In genomic region chr19:54792814-54793213, GRCh38 we compare ENCODE assay signal across 12 cellular contexts. TPM values are rescaled to one million over a fixed set of nuclear protein-coding genes. Genes with fewer than 3 reads are reported as not detected.
A peak's percentile ranks its signal among the peaks of the same experiment; 100 is the strongest.
DNase-seq lines count a peak whose midpoint lies in the region; ATAC-seq, FAIRE-seq and TF ChIP-seq lines count a peak whose summit lies in the region.
"Had no signal": no experiment of that assay in that cellular context is flagged by ENCODE, and none has a peak within 500 bp of the region (broad histone marks: within the 10 kb centered on the region; RNA-seq: fewer than 3 reads in every experiment).

No MANE protein-coding gene starts in this region.

- CTCF ChIA-PET in activated naive CD4-positive, alpha-beta T cell treated with anti-CD3 and anti-CD28 coated beads for 36 hours (lab: Charles Lee), result no interaction called here

- H3K36me3 Mint-ChIP-seq in activated naive CD4-positive, alpha-beta T cell treated with anti-CD3 and anti-CD28 coated beads for 36 hours (ENCODE audit: low read depth), result no peaks in the 10 kb centered on the region
- H3K36me3 Mint-ChIP-seq in stimulated activated naive B cell treated with anti-CD40 and anti-IgM and Interleukin-4, amounts not matched to agents 10 μg/mL and 1 μg/mL and 100 μg/mL, for 72 hours, result no peaks in the 10 kb centered on the region
- H3K36me3 Mint-ChIP-seq: brain, mesothelial cell of epicardium had no signal

- FAIRE-seq in H54 (lab: Jason Lieb, UNC), result no peak

- H3K27ac Mint-ChIP-seq in activated naive CD4-positive, alpha-beta T cell treated with anti-CD3 and anti-CD28 coated beads for 36 hours, result no peak overlapping the region
- peak overlapping the region; percentile 63 for H3K27ac Mint-ChIP-seq in stimulated activated naive B cell treated with anti-CD40 and anti-IgM and Interleukin-4, amounts not matched to agents 10 μg/mL and 1 μg/mL and 100 μg/mL, for 72 hours
- H3K27ac Mint-ChIP-seq: brain, mesothelial cell of epicardium had no signal

- no peak for TF ChIP-seq POLR2A in H54 (IDR thresholded peaks at IDR 0.05; ENCODE audit: low read depth, low read length)

- DNase-seq in activated naive CD4-positive, alpha-beta T cell treated with anti-CD3 and anti-CD28 coated beads for 36 hours, result no peak
- DNase-seq in activated naive CD4-positive, alpha-beta T cell (lab: John Stamatoyannopoulos, UW), result no peak
- peak; percentile 10 for DNase-seq in NOMO-1 treated with dmso at 0.1 percent for 144 hours (lab: John Stamatoyannopoulos, UW; ENCODE audit: unreplicated experiment)
- DNase-seq in coronary artery (ENCODE audit: low spot score), result no peak
- no peak for DNase-seq in stimulated activated naive B cell treated with anti-CD40 and anti-IgM and Interleukin-4, amounts not matched to agents 10 μg/mL and 1 μg/mL and 100 μg/mL, for 72 hours
- DNase-seq in amniotic stem cell (lab: John Stamatoyannopoulos, UW), result no peak
- no peak for DNase-seq in H54 (ENCODE audit: insufficient read length, low spot score)
- no peak for DNase-seq in activated effector memory CD4-positive, alpha-beta T cell treated with anti-CD3 and anti-CD28 coated beads, Interleukin-2, amount 50 U/mL, for 16 hours
- DNase-seq: NCI-H774 had no signal

- TF ChIP-seq CTCF in coronary artery (IDR thresholded peaks at IDR 0.05), result no peak

- H3K4me1 Mint-ChIP-seq in activated naive CD4-positive, alpha-beta T cell treated with anti-CD3 and anti-CD28 coated beads for 36 hours (ENCODE audit: low read depth), result peaks cover 11% of the 10 kb centered on the region
- peaks cover 9 to 16% of the 10 kb centered on the region in 2 donors for H3K4me1 Mint-ChIP-seq in stimulated activated naive B cell treated with anti-CD40 and anti-IgM and Interleukin-4, amounts not matched to agents 10 μg/mL and 1 μg/mL and 100 μg/mL, for 72 hours
- H3K4me1 Mint-ChIP-seq: brain, mesothelial cell of epicardium had no signal

- H3K4me3 Mint-ChIP-seq in activated naive CD4-positive, alpha-beta T cell treated with anti-CD3 and anti-CD28 coated beads for 36 hours, result peak overlapping the region; percentile 27
- H3K4me3 Mint-ChIP-seq in stimulated activated naive B cell treated with anti-CD40 and anti-IgM and Interleukin-4, amounts not matched to agents 10 μg/mL and 1 μg/mL and 100 μg/mL, for 72 hours, result peak overlapping the region; percentile 77 to 78
- H3K4me3 Mint-ChIP-seq: brain, mesothelial cell of epicardium had no signal

- H3K27me3 Mint-ChIP-seq in activated naive CD4-positive, alpha-beta T cell treated with anti-CD3 and anti-CD28 coated beads for 36 hours (ENCODE audit: low read depth), result peaks cover 22% of the 10 kb centered on the region
- H3K27me3 Mint-ChIP-seq in stimulated activated naive B cell treated with anti-CD40 and anti-IgM and Interleukin-4, amounts not matched to agents 10 μg/mL and 1 μg/mL and 100 μg/mL, for 72 hours, result peaks cover 8 to 21% of the 10 kb centered on the region in 2 donors

- peak in 1 of 2 donors; percentile 57 for ATAC-seq in stimulated activated naive B cell treated with anti-CD40 and anti-IgM and Interleukin-4, amounts not matched to agents 10 μg/mL and 1 μg/mL and 100 μg/mL, for 72 hours (replicated peaks)

- peak overlapping the region; percentile 44 for H3K4me3 ChIP-seq in coronary artery

- H3K27ac ChIP-seq in coronary artery, result no peak overlapping the region

- H3K9me3 Mint-ChIP-seq in activated naive CD4-positive, alpha-beta T cell treated with anti-CD3 and anti-CD28 coated beads for 36 hours, result no peaks in the 10 kb centered on the region
- H3K9me3 Mint-ChIP-seq in stimulated activated naive B cell treated with anti-CD40 and anti-IgM and Interleukin-4, amounts not matched to agents 10 μg/mL and 1 μg/mL and 100 μg/mL, for 72 hours, result peaks cover 0 to 1% of the 10 kb centered on the region in 2 donors

- intact Hi-C loops in activated naive CD4-positive, alpha-beta T cell treated with anti-CD3 and anti-CD28 coated beads for 36 hours (cut with micrococcal nuclease), result no loop called here

RNA-seq across cellular contexts. Expression of gene KIR2DL4, which starts 10.6 kb away (rescaled TPM):
- not detected for total RNA-seq in activated naive CD4-positive, alpha-beta T cell treated with anti-CD3 and anti-CD28 coated beads for 36 hours
- total RNA-seq: mesothelial cell of epicardium, urinary bladder had no signal

RNA-seq across cellular contexts. Expression of gene KIR2DL1, which starts 23.2 kb away (rescaled TPM):
- total RNA-seq in activated naive CD4-positive, alpha-beta T cell treated with anti-CD3 and anti-CD28 coated beads for 36 hours, result not detected
- total RNA-seq: mesothelial cell of epicardium, urinary bladder had no signal

RNA-seq across cellular contexts. Expression of gene KIR3DL1, which starts 23.5 kb away (rescaled TPM):
- total RNA-seq in activated naive CD4-positive, alpha-beta T cell treated with anti-CD3 and anti-CD28 coated beads for 36 hours, result not detected
- total RNA-seq: mesothelial cell of epicardium, urinary bladder had no signal

RNA-seq across cellular contexts. Expression of gene KIR2DS4, which starts 39.7 kb away (rescaled TPM):
- total RNA-seq in activated naive CD4-positive, alpha-beta T cell treated with anti-CD3 and anti-CD28 coated beads for 36 hours, result not detected
- total RNA-seq: mesothelial cell of epicardium, urinary bladder had no signal

RNA-seq across cellular contexts. Expression of gene KIR2DL3, which starts 54.5 kb away (rescaled TPM):
- total RNA-seq in activated naive CD4-positive, alpha-beta T cell treated with anti-CD3 and anti-CD28 coated beads for 36 hours, result not detected
- total RNA-seq: mesothelial cell of epicardium, urinary bladder had no signal
